In the genomic region with DNA sequence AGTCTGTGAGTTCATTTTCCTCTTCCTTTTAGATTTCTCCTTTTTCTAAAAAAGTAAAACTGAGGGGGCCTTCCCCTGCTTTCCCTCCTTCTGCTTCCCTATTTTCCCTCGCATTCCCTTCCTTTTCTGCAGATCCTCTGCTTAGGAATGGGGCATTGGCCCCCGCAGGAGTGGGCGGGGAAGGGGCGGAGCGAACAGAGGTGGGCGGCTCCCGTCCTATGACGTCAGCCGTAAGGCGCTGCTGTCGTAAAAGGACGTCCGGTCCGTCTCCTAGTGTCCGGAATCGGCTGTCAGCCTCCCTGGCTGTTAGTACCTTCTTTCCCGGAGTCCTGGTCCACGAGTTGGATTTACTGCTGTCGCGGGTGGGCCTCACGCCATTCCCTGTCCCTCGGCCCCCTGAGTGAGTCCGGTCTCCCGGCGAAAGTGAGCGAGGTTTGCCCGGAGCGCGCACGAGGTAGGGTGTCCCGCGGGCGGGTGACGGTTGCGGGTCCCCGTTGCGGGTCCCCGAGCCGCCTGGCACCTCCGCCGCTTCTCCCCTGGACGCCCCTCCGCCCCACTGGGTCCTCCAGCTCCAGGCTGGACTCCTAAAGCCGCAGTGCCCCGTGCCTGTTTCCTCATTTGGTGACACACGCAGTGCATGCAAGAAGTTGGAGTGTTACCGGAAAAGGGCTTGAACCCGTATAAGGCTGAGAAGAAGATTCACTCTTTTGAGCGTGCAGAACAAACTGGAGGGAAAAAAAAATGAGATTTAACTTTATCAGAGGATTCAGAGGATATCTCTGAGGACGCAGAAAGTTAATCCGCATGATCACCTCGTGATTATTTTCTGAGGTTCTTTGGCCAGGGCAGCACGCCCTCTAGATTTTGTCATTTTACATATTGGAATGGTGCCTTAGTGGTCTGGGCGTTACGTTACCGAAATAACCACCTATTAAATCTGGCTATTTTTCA, we compare ENCODE assay signal across 8 cellular contexts. TPM values are rescaled to one million over a fixed set of nuclear protein-coding genes. Genes with fewer than 3 reads are reported as not detected.
A peak's percentile ranks its signal among the peaks of the same experiment; 100 is the strongest.
DNase-seq lines count a peak whose midpoint lies in the region; ATAC-seq and TF ChIP-seq lines count a peak whose summit lies in the region.

A gene (plus strand): TSS at position 241 of the 951 bp plus-strand sequence. CDS start 1,477 bp downstream, outside the sequence.

- peak within 1 kb of the TSS; percentile 92 for H3K27ac Mint-ChIP-seq in Caco-2 (ENCODE audit: unreplicated experiment)

- TF ChIP-seq CTCF in Caco-2 (IDR thresholded peaks at IDR 0.05; ENCODE audit: insufficient read depth in 1 of 2, low read depth in 1 of 2, low read length in 1 of 2, severe bottlenecking in 1 of 2, unreplicated experiment in 1 of 2) (no peak), HL-60 (IDR thresholded peaks at IDR 0.05; ENCODE audit: insufficient read depth, low read length) (no peak)

- in situ Hi-C loops in endometrial microvascular endothelial cells (cut with HindIII; ENCODE audit: inconsistent ontology term, low pct_unique_long_range_greater_than_20kb, low sequenced_read_pairs) = no loop called here

- intact Hi-C loops in Caco-2 (cut with micrococcal nuclease; ENCODE audit: unreplicated experiment) = no loop called here

- CTCF ChIA-PET in Caco-2 (lab: Charles Lee) = no interaction called here

- DNase-seq in Caco-2 (peak; percentile 90 to 95), HL-60 (ENCODE audit: low read depth in 1 of 2, low spot score in 1 of 2) (peak; percentile 73 to 83), NT2/D1 (ENCODE audit: low read depth, low spot score) (peak; percentile 62), mesenteric fat pad (ENCODE audit: low spot score) (peak; percentile 96)
- DNase-seq in activated CD8-positive, alpha-beta memory T cell treated with anti-CD3 and anti-CD28 coated beads, Interleukin-2, amount 50 U/mL, for 24 hours (ENCODE audit: extremely low read depth) = peak; percentile 74
- peak; percentile 92 for DNase-seq in stimulated activated CD8-positive, alpha-beta memory T cell treated with anti-CD3 and anti-CD28 coated beads, Interleukin-15, amount 100 ng/mL, for 24 hours (ENCODE audit: low read depth)

- TSS peak; percentile 32 for BruUV-seq in Caco-2 (replicated peaks; lab: Mats Ljungman, UMichigan)

- no peaks in the 10 kb centered on the region for H3K9me3 Mint-ChIP-seq in Caco-2 (ENCODE audit: unreplicated experiment)

- peak within 1 kb of the TSS; percentile 99 for H3K27ac ChIP-seq in HL-60 (replicated peaks)

- H3K4me3 ChIP-seq in Caco-2 (ENCODE audit: low read depth, low read length) (peak within 1 kb of the TSS; percentile 98), HL-60 (replicated peaks; ENCODE audit: insufficient read depth, low read length) (peak within 1 kb of the TSS; percentile 92), NT2/D1 (ENCODE audit: insufficient read length, low read depth) (peak within 1 kb of the TSS; percentile 82)

- peak; percentile 89 for ATAC-seq in GM19455 (IDR thresholded peaks at IDR 0.05; ENCODE audit: unreplicated experiment)

- peaks cover 32% of the 10 kb centered on the region for H3K36me3 Mint-ChIP-seq in Caco-2 (ENCODE audit: insufficient read depth, unreplicated experiment)

- H3K4me1 ChIP-seq in Caco-2 = 0 out of 2 replicates have a peak, but pooled peaks cover 5% of the 10 kb centered on the region
- H3K4me1 ChIP-seq in NT2/D1 (ENCODE audit: insufficient read depth, insufficient read length) = peaks cover 2% of the 10 kb centered on the region

- peak within 1 kb of the TSS; percentile 92 for H3K4me3 Mint-ChIP-seq in Caco-2 (ENCODE audit: unreplicated experiment)

- peak within 1 kb of the TSS; percentile 88 for H3K9ac ChIP-seq in NT2/D1 (ENCODE audit: insufficient read length, low read depth)

- H3K36me3 ChIP-seq in Caco-2 (ENCODE audit: control insufficient read depth, insufficient read depth, low read length) (no peaks in the 10 kb centered on the region), NT2/D1 (ENCODE audit: insufficient read depth, insufficient read length, low read length) (peaks cover 32% of the 10 kb centered on the region)

- H3K4me1 Mint-ChIP-seq in Caco-2 (ENCODE audit: low read depth, unreplicated experiment) = peaks cover 14% of the 10 kb centered on the region

- POLR2A ChIA-PET in Caco-2 (lab: Charles Lee) = no interaction called here

- H3K9me3 ChIP-seq in Caco-2 = no peaks in the 10 kb centered on the region
- H3K9me3 ChIP-seq in NT2/D1 (ENCODE audit: insufficient read depth, low read length) = no peaks in the 10 kb centered on the region

- H3K27me3 ChIP-seq in Caco-2 (replicated peaks; ENCODE audit: control insufficient read depth, insufficient read depth, low read length) (no peaks in the 10 kb centered on the region), HL-60 (ENCODE audit: insufficient read depth, poor library complexity, severe bottlenecking) (no peaks in the 10 kb centered on the region), NT2/D1 (ENCODE audit: insufficient read depth, insufficient read length) (no peaks in the 10 kb centered on the region)

- H3K27me3 Mint-ChIP-seq in Caco-2 (ENCODE audit: insufficient read depth, unreplicated experiment) = peaks cover 5% of the 10 kb centered on the region

RNA-seq across cellular contexts. Expression of the gene that starts here (rescaled TPM):
- total RNA-seq in Caco-2 (2022) (31.4 and 34.9 TPM in 2 replicates), endometrial microvascular endothelial cells (ENCODE audit: inconsistent ontology term) (39.5 TPM), mesenteric fat pad (34.6 TPM)

Comparison
In these comparisons a context has a peak if more than half of its experiments do, and no peak if none do; other contexts are left out.
1. Peak in every context shown above with its lines: DNase-seq, ATAC-seq, H3K4me3 ChIP-seq and H3K27ac ChIP-seq.